Comparison of ENCODE assay signal across 8 cellular contexts in the genomic region with DNA sequence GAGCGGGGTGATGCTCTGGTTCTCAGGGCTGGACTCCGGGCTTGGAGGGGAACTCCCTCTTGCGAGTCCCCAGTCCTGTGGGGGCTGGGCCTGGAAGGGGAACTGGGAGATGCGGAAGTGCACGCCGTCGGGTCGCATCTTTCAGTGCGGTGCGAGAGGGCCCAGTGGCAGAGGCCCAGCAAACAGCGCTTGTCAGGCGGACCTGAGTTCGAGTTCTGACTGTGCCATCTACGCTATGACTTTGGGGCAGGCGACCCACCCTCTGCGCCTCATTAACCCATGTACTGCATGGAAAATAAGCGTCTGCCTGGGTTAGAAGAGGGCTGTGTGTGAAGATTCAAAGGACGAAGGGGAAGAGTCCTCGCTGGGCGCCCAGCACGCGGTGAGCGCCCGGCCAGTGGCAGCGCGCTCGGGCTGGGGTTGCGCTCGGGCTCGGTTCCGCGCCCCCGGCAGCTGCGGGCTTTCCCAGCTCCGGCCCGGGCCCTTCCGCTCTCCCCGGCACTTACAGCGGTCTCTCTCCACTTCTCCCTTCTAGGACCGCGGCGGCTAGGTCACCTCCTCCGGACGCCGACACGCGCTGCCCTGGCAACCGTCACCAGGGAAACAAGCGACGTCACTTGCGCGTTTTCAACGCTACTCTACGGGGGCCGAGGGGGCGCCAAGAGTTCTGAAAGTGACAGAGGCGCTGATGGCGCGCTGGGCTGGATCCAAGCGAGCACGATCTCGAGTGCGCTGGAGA. TPM values are rescaled to one million over a fixed set of nuclear protein-coding genes. Genes with fewer than 3 reads are reported as not detected.
DNase-seq lines count a peak whose midpoint lies in the region; ATAC-seq, FAIRE-seq and TF ChIP-seq lines count a peak whose summit lies in the region.

A gene with protein sequence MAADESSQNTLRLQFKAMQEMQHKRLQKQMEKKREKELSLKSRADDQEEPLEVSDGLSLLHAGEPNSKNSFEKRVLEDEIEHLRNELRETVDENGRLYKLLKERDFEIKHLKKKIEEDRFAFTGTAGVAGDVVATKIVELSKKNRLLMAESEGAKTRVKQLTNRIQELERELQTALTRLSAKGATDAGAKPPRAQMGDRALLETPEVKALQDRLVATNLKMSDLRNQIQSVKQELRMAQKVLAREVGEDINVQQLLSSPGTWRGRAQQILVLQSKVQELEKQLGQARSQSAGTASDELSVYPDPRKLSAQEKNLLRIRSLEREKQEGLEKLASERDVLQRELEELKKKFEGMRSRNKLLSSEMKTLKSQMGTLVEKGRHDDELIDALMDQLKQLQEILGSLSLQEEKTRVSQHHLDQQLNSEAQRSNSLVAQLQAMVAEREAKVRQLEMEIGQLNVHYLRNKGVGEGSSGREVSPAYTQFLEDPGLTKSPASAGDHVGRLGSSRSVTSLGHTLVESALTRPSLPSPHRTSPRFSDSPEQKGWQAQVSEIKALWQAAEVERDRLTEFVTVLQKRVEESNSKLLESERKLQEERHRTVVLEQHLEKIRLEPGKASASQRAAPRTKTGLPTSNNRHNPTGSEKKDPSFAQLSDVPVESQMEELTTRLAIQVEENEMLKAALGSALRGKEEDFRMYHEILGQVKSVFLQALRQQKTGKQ (minus strand): TSS at position 584 of the 739 bp plus-strand sequence. CDS start 14,908 bp downstream, outside the sequence.

- H3K4me3 ChIP-seq in kidney (ENCODE audit: low read length in 2 of 2): peak within 1 kb of the TSS; percentile 69 to 85

- peaks cover 4% of the 10 kb centered on the region in 2 donors for H3K4me1 ChIP-seq in kidney (ENCODE audit: control insufficient read depth in 1 of 2, insufficient read depth in 1 of 2, low read depth in 1 of 2, low read length in 2 of 2)

- peak; percentile 81 for FAIRE-seq in kidney (lab: Jason Lieb, UNC)

- no peaks in the 10 kb centered on the region for H3K9me3 ChIP-seq in kidney (ENCODE audit: control insufficient read depth in 1 of 2, low read length in 2 of 2)

- DNase-seq in NK-92 treated with Interleukin-12 subunit alpha and Interleukin-12 subunit beta, amount 100 ng/mL, for 24 hours (lab: John Stamatoyannopoulos, UW): peak; percentile 50
- DNase-seq in NK-92 (lab: John Stamatoyannopoulos, UW; ENCODE audit: unreplicated experiment): no peak
- peak; percentile 38 for DNase-seq in NCI-H2171 treated with DMSO at 0.1 percent for 48 hours (lab: John Stamatoyannopoulos, UW)
- DNase-seq in activated CD4-positive, CD25-positive, alpha-beta regulatory T cell treated with anti-CD3 and anti-CD28 coated beads, Interleukin-2, amount 50 U/mL, for 16 hours (ENCODE audit: low read depth, low spot score): peak; percentile 65
- DNase-seq in cerebellum (ENCODE audit: low spot score): peak; percentile 86
- DNase-seq in kidney: peak; percentile 99
- DNase-seq in stimulated activated CD4-positive, alpha-beta T cell treated with anti-CD3 and anti-CD28 coated beads, Interleukin-12 subunit alpha, Interleukin-12 subunit beta, amount 100 ng/mL, for 48 hours (ENCODE audit: low read depth in 2 of 3, low spot score in 1 of 3): peak; percentile 86 to 87 (median 86)

- no peak for TF ChIP-seq CTCF in kidney (IDR thresholded peaks at IDR 0.05; ENCODE audit: borderline replicate concordance, extremely low read depth, insufficient read depth)

- H3K27ac ChIP-seq in kidney (ENCODE audit: low read depth in 2 of 2, low read length in 2 of 2): peak within 1 kb of the TSS; percentile 47 to 53

- no peaks in the 10 kb centered on the region for H3K36me3 ChIP-seq in kidney (ENCODE audit: control insufficient read depth in 1 of 2, insufficient read depth in 2 of 2, low read length in 2 of 2)

- ATAC-seq in HG02981 (IDR thresholded peaks at IDR 0.05; ENCODE audit: unreplicated experiment): peak; percentile 98

- intact Hi-C loops in kidney (cut with DNase I): no loop called here

- peak within 1 kb of the TSS; percentile 65 to 69 for H3K9ac ChIP-seq in kidney (ENCODE audit: low read length in 2 of 2)

RNA-seq across cellular contexts. Expression of the gene that starts here (rescaled TPM):
- total RNA-seq in cerebellum (1.4 TPM), kidney (5.3 TPM)
- 7.0 TPM for polyA plus RNA-seq in kidney (ENCODE audit: insufficient read depth, low read depth, low replicate concordance)
